Comparison of ENCODE assay signal across 12 cellular contexts in genomic region chr9:2634818-2635217, GRCh38.
"Had no signal": no experiment of that assay in that cellular context is flagged by ENCODE, and none has a peak within 500 bp of the region (broad histone marks: within the 10 kb centered on the region; RNA-seq: fewer than 3 reads in every experiment).

No MANE protein-coding gene starts in this region.

- H3K27me3 ChIP-seq: left lung, ovary had no signal

- H3K4me3 ChIP-seq: left lung, ovary, SK-N-MC had no signal

- H3K36me3 ChIP-seq: left lung, ovary had no signal

- H3K4me1 ChIP-seq: left lung had no signal

- ATAC-seq: activated CD4-positive, CD25-positive, alpha-beta regulatory T cell treated with anti-CD3 and anti-CD28 coated beads, Interleukin-2, amount 50 U/mL, for 24 hours; activated T-cell treated with anti-CD3 and anti-CD28 coated beads, Interleukin-2, amount 50 U/mL, for 72 hours; effector memory CD8-positive, alpha-beta T cell; left lung had no signal

- H3K27ac ChIP-seq: left lung, ovary, SK-N-MC had no signal

- DNase-seq: activated CD4-positive, alpha-beta T cell treated with anti-CD3 and anti-CD28 coated beads, Interleukin-2, amount 50 U/mL, for 48 hours; activated T-cell treated with anti-CD3 and anti-CD28 coated beads, Interleukin-2, amount 50 U/mL, for 72 hours; cortex of kidney; effector memory CD8-positive, alpha-beta T cell; left lung; mesenchymal stem cell; ovary; stimulated activated CD4-positive, alpha-beta T cell treated with anti-CD3 and anti-CD28 coated beads, Interleukin-4, amount 100 ng/mL, for 1 hour; stimulated activated CD8-positive, alpha-beta memory T cell treated with anti-CD3 and anti-CD28 coated beads, Interleukin-4, amount 100 ng/mL, for 48 hours; T-helper 2 cell had no signal

- H3K9me3 ChIP-seq: left lung, ovary had no signal
